Comparison of ENCODE assay signal across 8 cellular contexts in the genomic region with DNA sequence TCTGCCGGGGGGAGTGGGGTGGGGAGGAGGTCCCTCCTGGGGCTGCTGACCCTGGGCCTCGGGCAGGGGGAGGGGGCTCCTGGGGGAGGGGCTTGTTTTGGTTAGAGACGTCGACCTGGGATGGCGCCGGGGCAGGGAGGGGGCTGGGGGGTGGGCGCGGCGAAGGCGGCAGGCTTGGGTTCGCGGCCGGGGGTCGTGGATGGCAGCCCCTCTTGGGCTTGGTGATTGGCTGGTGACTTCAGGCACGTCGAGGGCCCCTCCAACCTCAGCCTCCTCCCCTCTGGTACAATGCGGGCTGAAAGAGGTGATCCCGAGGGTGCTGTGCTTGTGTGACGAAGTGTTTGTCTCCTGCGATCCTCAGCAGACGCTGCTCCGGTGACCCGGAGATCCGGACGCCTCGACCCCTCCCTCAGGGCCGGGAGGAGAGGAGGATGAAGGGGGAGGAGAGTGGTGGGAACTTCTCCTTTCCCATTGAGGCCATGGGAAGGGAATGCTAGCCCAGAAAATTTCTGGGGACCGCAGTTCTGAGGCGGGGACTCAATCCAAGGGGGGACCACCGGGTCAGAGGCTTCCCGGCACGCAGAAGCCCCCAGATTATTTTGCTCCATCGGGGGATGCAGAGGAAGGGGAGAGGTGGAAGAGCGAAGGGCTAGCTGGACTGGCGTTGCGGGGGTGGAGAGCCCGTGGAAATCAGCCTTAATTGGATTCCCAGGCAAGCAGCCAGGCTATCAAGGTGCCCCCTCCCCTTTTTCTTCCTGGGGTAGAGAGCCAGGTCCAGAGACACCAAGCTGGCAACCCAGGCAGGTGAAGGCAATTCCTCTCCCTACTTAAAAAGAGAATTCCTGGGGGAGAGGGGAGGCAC. TPM values are rescaled to one million over a fixed set of nuclear protein-coding genes. Genes with fewer than 3 reads are reported as not detected.
DNase-seq lines count a peak whose midpoint lies in the region; ATAC-seq lines count a peak whose summit lies in the region.

No MANE protein-coding gene starts in this region.

- DNase-seq in activated T-cell treated with anti-CD3 and anti-CD28 coated beads, Interleukin-2, amount 50 U/mL, for 24 hours = no peak
- DNase-seq in activated T-cell treated with anti-CD3 and anti-CD28 coated beads, Interleukin-2, amount 50 U/mL, for 1 hour = no peak
- DNase-seq in kidney glomerular epithelial cell (lab: John Stamatoyannopoulos, UW) (peak; percentile 13), HT-29 (ENCODE audit: low spot score) (no peak), ACHN (no peak)

- no peaks in the 10 kb centered on the region for H3K36me3 Mint-ChIP-seq in activated T-cell treated with anti-CD3 and anti-CD28 coated beads, Interleukin-2, amount 50 U/mL, for 24 hours (ENCODE audit: low read depth)

- 39% methylated on average over 37 of the region's 37 CpGs for WGBS in thymus

- H3K27ac Mint-ChIP-seq in activated T-cell treated with anti-CD3 and anti-CD28 coated beads, Interleukin-2, amount 50 U/mL, for 24 hours = no peak overlapping the region

- H3K4me1 Mint-ChIP-seq in activated T-cell treated with anti-CD3 and anti-CD28 coated beads, Interleukin-2, amount 50 U/mL, for 24 hours (ENCODE audit: low read depth) = peaks cover 43% of the 10 kb centered on the region

- in situ Hi-C loops in ACHN (cut with HindIII; ENCODE audit: low pct_ligation_motif_present, low pct_unique_long_range_greater_than_20kb, low sequenced_read_pairs) = no loop called here

- no peaks in the 10 kb centered on the region for H3K9me3 Mint-ChIP-seq in activated T-cell treated with anti-CD3 and anti-CD28 coated beads, Interleukin-2, amount 50 U/mL, for 24 hours

- peaks cover 4% of the 10 kb centered on the region for H3K36me3 ChIP-seq in thymus (ENCODE audit: control insufficient read depth, insufficient read depth)

- peak overlapping the region; percentile 58 for H3K4me3 Mint-ChIP-seq in activated T-cell treated with anti-CD3 and anti-CD28 coated beads, Interleukin-2, amount 50 U/mL, for 24 hours

- no peak for ATAC-seq in HG02938 (IDR thresholded peaks at IDR 0.05; ENCODE audit: unreplicated experiment)

- peaks cover 20% of the 10 kb centered on the region for H3K27me3 ChIP-seq in thymus (ENCODE audit: control insufficient read depth, insufficient read depth)

- H3K9me3 ChIP-seq in thymus (ENCODE audit: control insufficient read depth) = peaks cover 1% of the 10 kb centered on the region

- peak overlapping the region; percentile 57 for H3K4me3 ChIP-seq in thymus (ENCODE audit: low read length)

- H3K27me3 Mint-ChIP-seq in activated T-cell treated with anti-CD3 and anti-CD28 coated beads, Interleukin-2, amount 50 U/mL, for 24 hours = peaks cover 20% of the 10 kb centered on the region

- H3K4me1 ChIP-seq in thymus (ENCODE audit: control insufficient read depth, insufficient read depth, low read length) = peaks cover 15% of the 10 kb centered on the region

- H3K27ac ChIP-seq in angular gyrus (ENCODE audit: low read depth, low read length) (peak overlapping the region; percentile 44), thymus (ENCODE audit: low read depth) (no peak overlapping the region)

RNA-seq across cellular contexts. Expression of gene RAI1, which starts 44.0 kb away (rescaled TPM):
- 10.9 TPM for polyA plus RNA-seq in thymus
- 35.4 and 37.8 TPM in 2 replicates for total RNA-seq in HT-29 (2014; rRNA removed; shearing (Covaris generic))
